In the genomic region with DNA sequence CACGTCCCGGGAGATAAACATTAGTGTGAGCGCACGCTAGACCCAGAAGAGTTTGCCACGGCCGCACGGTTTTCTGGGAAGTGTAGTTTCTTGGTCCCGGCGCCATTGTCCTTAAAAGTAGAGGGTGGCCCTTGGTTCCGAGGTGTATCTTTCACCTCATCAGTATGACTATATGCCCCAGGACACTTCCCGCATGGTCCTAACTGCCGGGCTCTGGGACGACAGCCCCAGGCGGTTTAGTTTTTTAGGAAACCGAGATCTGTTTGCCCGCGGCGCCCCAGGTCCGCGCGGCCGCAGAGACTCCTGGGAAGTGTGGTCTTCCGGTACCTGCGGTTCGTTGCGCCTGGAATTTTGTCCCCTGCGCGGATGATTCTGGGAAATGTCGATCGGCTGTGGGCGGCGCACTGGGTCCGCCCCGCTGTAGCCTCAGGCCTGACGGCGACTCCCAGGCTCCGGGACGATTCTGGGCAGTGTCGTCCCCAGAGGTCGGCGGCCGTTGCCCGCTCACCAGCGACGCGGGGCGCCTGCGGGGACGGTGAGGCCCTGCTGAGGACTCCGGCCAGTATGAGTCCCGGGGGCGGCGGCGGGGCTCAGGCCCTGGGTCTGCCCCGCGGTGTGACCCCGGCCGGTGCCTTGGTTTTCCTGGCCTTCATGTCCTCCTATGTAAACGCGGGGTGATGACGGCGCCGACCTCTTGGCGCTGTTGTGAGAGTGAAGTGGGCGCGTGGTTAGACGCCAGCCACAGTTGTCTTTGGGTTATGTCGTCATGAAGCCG, we compare ENCODE assay signal across 8 cellular contexts. TPM values are rescaled to one million over a fixed set of nuclear protein-coding genes. Genes with fewer than 3 reads are reported as not detected.
A peak's percentile ranks its signal among the peaks of the same experiment; 100 is the strongest.
DNase-seq lines count a peak whose midpoint lies in the region; ATAC-seq and TF ChIP-seq lines count a peak whose summit lies in the region.

A gene (plus strand): TSS at position 418 of the 775 bp plus-strand sequence. CDS start 795 bp downstream, outside the sequence.

- H3K4me2 ChIP-seq in BLaER1: peak within 1 kb of the TSS; percentile 94

- peaks cover 28% of the 10 kb centered on the region for H3K9me3 ChIP-seq in BLaER1
- peaks cover 7 to 28% (median 15%) of the 10 kb centered on the region in 4 donors for H3K9me3 ChIP-seq in liver (ENCODE audit: control insufficient read depth in 4 of 4, low read length in 3 of 4)

- H3K27me3 Mint-ChIP-seq in dendritic cell treated with granulocyte-macrophage colony-stimulating factor and Interleukin-4, amounts not matched to agents 40 ng/mL and 50 ng/mL, for 4 days: peaks cover 9% of the 10 kb centered on the region

- H3K36me3 ChIP-seq in BLaER1: peaks cover 28% of the 10 kb centered on the region
- peaks cover 4 to 34% (median 28%) of the 10 kb centered on the region in 4 donors for H3K36me3 ChIP-seq in liver (ENCODE audit: control insufficient read depth in 4 of 4, insufficient read depth in 3 of 4, low read depth in 1 of 4, low read length in 3 of 4)

- intact Hi-C loops in dendritic cell treated with granulocyte-macrophage colony-stimulating factor and Interleukin-4, amounts not matched to agents 40 ng/mL and 50 ng/mL, for 4 days (cut with micrococcal nuclease): loop anchor here (1.0 kb wide), 2 partner anchors 39 to 57 kb away; a partner anchor contains a TSS

- no peaks in the 10 kb centered on the region for H3K27me3 ChIP-seq in BLaER1
- no peaks in the 10 kb centered on the region for H3K27me3 ChIP-seq in liver (ENCODE audit: control insufficient read depth in 4 of 4, insufficient read depth in 4 of 4, low read length in 3 of 4)

- H4K20me1 ChIP-seq in BLaER1: no peaks in the 10 kb centered on the region

- peaks cover 59% of the 10 kb centered on the region for H3K36me3 Mint-ChIP-seq in dendritic cell treated with granulocyte-macrophage colony-stimulating factor and Interleukin-4, amounts not matched to agents 40 ng/mL and 50 ng/mL, for 4 days (ENCODE audit: low read depth)

- peaks cover 29% of the 10 kb centered on the region for H3K9me3 Mint-ChIP-seq in dendritic cell treated with granulocyte-macrophage colony-stimulating factor and Interleukin-4, amounts not matched to agents 40 ng/mL and 50 ng/mL, for 4 days

- H3K27ac ChIP-seq in BLaER1 (peak within 1 kb of the TSS; percentile 90), liver (ENCODE audit: low read depth in 1 of 2, low read length in 2 of 2) (peak within 1 kb of the TSS; percentile 98)

- peak in 1 of 2 donors; percentile 5 for TF ChIP-seq RAD21 in liver (IDR thresholded peaks at IDR 0.05)

- peaks cover 22% of the 10 kb centered on the region for H3K4me1 Mint-ChIP-seq in dendritic cell treated with granulocyte-macrophage colony-stimulating factor and Interleukin-4, amounts not matched to agents 40 ng/mL and 50 ng/mL, for 4 days (ENCODE audit: low read depth)

- peak within 1 kb of the TSS; percentile 88 for H3K4me3 Mint-ChIP-seq in dendritic cell treated with granulocyte-macrophage colony-stimulating factor and Interleukin-4, amounts not matched to agents 40 ng/mL and 50 ng/mL, for 4 days

- H3K4me3 ChIP-seq in BLaER1 (peak within 1 kb of the TSS; percentile 90), liver (ENCODE audit: low read depth in 1 of 3, low read length in 3 of 3) (peak within 1 kb of the TSS; percentile 86 to 97 (median 91))

- H3K4me1 ChIP-seq in BLaER1: peaks cover 32% of the 10 kb centered on the region
- H3K4me1 ChIP-seq in liver (ENCODE audit: control insufficient read depth in 4 of 4, insufficient read depth in 4 of 4, low read length in 3 of 4): peaks cover 5 to 18% (median 15%) of the 10 kb centered on the region in 4 donors

- H3K27ac Mint-ChIP-seq in dendritic cell treated with granulocyte-macrophage colony-stimulating factor and Interleukin-4, amounts not matched to agents 40 ng/mL and 50 ng/mL, for 4 days: peak within 1 kb of the TSS; percentile 99

- WGBS in liver: under 1% methylated on average over 69 of the region's 69 CpGs

- ATAC-seq in GM19324 (IDR thresholded peaks at IDR 0.05; ENCODE audit: low FRiP score, unreplicated experiment) (peak; percentile 89), HG03460 (IDR thresholded peaks at IDR 0.05; ENCODE audit: unreplicated experiment) (peak; percentile 79)

- peak; percentile 79 for DNase-seq in NCI-H524 treated with DMSO at 0.1 percent for 48 hours (lab: John Stamatoyannopoulos, UW)
- peak; percentile 74 for DNase-seq in activated CD4-positive, alpha-beta T cell treated with anti-CD3 and anti-CD28 coated beads, Interleukin-2, amount 50 U/mL, for 1 hour
- peak; percentile 79 for DNase-seq in stimulated activated CD4-positive, alpha-beta T cell treated with anti-CD3 and anti-CD28 coated beads, Interleukin-4, amount 100 ng/mL, for 1 hour

- peak within 1 kb of the TSS; percentile 90 for H3K9ac ChIP-seq in BLaER1
- peak within 1 kb of the TSS; percentile 81 to 91 for H3K9ac ChIP-seq in liver (ENCODE audit: low read depth in 1 of 2, low read length in 2 of 2)

- no peak for TF ChIP-seq CTCF in liver (IDR thresholded peaks at IDR 0.05; ENCODE audit: low read depth, low read length, missing input control)

TF ChIP-seq in liver, 16 proteins besides CTCF, POLR2A, EP300 and RAD21:
- TF ChIP-seq HNF4G (IDR thresholded peaks at IDR 0.05) (no peak), JUND (IDR thresholded peaks at IDR 0.05) (no peak), RXRA (IDR thresholded peaks at IDR 0.05) (peak; percentile 32 to 40), TAF1 (conservative IDR thresholded peaks at IDR 0.05) (peak; percentile 82), EGR1 (IDR thresholded peaks at IDR 0.05; ENCODE audit: low read depth in 2 of 2) (peak in 1 of 2 donors; percentile 28), NR2F2 (IDR thresholded peaks at IDR 0.05) (peak; percentile 11), SP1 (IDR thresholded peaks at IDR 0.05) (peak; percentile 79), FOXA2 (IDR thresholded peaks at IDR 0.05) (peak; percentile 32), FOXA1 (IDR thresholded peaks at IDR 0.05) (no peak), YY1 (IDR thresholded peaks at IDR 0.05) (peak; percentile 98), GABPA (IDR thresholded peaks at IDR 0.05 in 1 of 2, conservative IDR thresholded peaks at IDR 0.05 in 1 of 2) (peak; percentile 62 to 91), HNF4A (conservative IDR thresholded peaks at IDR 0.05) (peak; percentile 55 to 59)
- TF ChIP-seq, protein P1, sequence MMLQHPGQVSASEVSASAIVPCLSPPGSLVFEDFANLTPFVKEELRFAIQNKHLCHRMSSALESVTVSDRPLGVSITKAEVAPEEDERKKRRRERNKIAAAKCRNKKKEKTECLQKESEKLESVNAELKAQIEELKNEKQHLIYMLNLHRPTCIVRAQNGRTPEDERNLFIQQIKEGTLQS (IDR thresholded peaks at IDR 0.05): no peak
- TF ChIP-seq, protein P2, sequence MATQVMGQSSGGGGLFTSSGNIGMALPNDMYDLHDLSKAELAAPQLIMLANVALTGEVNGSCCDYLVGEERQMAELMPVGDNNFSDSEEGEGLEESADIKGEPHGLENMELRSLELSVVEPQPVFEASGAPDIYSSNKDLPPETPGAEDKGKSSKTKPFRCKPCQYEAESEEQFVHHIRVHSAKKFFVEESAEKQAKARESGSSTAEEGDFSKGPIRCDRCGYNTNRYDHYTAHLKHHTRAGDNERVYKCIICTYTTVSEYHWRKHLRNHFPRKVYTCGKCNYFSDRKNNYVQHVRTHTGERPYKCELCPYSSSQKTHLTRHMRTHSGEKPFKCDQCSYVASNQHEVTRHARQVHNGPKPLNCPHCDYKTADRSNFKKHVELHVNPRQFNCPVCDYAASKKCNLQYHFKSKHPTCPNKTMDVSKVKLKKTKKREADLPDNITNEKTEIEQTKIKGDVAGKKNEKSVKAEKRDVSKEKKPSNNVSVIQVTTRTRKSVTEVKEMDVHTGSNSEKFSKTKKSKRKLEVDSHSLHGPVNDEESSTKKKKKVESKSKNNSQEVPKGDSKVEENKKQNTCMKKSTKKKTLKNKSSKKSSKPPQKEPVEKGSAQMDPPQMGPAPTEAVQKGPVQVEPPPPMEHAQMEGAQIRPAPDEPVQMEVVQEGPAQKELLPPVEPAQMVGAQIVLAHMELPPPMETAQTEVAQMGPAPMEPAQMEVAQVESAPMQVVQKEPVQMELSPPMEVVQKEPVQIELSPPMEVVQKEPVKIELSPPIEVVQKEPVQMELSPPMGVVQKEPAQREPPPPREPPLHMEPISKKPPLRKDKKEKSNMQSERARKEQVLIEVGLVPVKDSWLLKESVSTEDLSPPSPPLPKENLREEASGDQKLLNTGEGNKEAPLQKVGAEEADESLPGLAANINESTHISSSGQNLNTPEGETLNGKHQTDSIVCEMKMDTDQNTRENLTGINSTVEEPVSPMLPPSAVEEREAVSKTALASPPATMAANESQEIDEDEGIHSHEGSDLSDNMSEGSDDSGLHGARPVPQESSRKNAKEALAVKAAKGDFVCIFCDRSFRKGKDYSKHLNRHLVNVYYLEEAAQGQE (IDR thresholded peaks at IDR 0.05): peak; percentile 13
- TF ChIP-seq, protein P3, sequence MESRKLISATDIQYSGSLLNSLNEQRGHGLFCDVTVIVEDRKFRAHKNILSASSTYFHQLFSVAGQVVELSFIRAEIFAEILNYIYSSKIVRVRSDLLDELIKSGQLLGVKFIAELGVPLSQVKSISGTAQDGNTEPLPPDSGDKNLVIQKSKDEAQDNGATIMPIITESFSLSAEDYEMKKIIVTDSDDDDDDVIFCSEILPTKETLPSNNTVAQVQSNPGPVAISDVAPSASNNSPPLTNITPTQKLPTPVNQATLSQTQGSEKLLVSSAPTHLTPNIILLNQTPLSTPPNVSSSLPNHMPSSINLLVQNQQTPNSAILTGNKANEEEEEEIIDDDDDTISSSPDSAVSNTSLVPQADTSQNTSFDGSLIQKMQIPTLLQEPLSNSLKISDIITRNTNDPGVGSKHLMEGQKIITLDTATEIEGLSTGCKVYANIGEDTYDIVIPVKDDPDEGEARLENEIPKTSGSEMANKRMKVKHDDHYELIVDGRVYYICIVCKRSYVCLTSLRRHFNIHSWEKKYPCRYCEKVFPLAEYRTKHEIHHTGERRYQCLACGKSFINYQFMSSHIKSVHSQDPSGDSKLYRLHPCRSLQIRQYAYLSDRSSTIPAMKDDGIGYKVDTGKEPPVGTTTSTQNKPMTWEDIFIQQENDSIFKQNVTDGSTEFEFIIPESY (IDR thresholded peaks at IDR 0.05): peak; percentile 86
- TF ChIP-seq, protein P4, sequence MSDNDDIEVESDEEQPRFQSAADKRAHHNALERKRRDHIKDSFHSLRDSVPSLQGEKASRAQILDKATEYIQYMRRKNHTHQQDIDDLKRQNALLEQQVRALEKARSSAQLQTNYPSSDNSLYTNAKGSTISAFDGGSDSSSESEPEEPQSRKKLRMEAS (IDR thresholded peaks at IDR 0.05): peak; percentile 0

RNA-seq across cellular contexts. Expression of the gene that starts here (rescaled TPM):
- total RNA-seq in liver: 10 to 100 TPM in 1 of 2 donors, 1 to 10 TPM in 1; 9.6 to 15.2 TPM
- 10 to 100 TPM in 1 of 2 donors, 1 to 10 TPM in 1; 8.9 to 10.4 TPM for polyA plus RNA-seq in liver

Comparison
In these comparisons a context has a peak if more than half of its experiments do, and no peak if none do; other contexts are left out.
1. Peak in every context shown above with its lines: DNase-seq, ATAC-seq, H3K4me3 ChIP-seq and H3K27ac ChIP-seq.